In genomic region chr2:76895469-76895868, GRCh38 we compare ENCODE assay signal across 1 cellular context.
TF ChIP-seq lines count a peak whose summit lies in the region.

No MANE protein-coding gene starts in this region.

TF ChIP-seq in HepG2, 621 proteins besides CTCF, POLR2A, EP300 and RAD21 (continued from another document and continues in another):
- TF ChIP-seq PBX2 (CRISPR knock-in tag; IDR thresholded peaks at IDR 0.05) (0 out of 2 replicates have a peak, but pooled peaks have one; percentile 14), KDM2A (CRISPR knock-in tag; IDR thresholded peaks at IDR 0.05; ENCODE audit: borderline replicate concordance, low read depth) (no peak), MXD3 (CRISPR knock-in tag; IDR thresholded peaks at IDR 0.05) (no peak), GATAD1 (CRISPR knock-in tag; IDR thresholded peaks at IDR 0.05) (peak; percentile 49), AFF4 (CRISPR knock-in tag; IDR thresholded peaks at IDR 0.05) (no peak), ONECUT2 (CRISPR knock-in tag; IDR thresholded peaks at IDR 0.05) (no peak), HCFC1 (IDR thresholded peaks at IDR 0.05; ENCODE audit: low read depth, low read length) (no peak), MZF1 (CRISPR knock-in tag; IDR thresholded peaks at IDR 0.05; ENCODE audit: borderline replicate concordance) (no peak), GATAD2A (CRISPR knock-in tag; IDR thresholded peaks at IDR 0.05) (peak; percentile 90), KLF16 (CRISPR knock-in tag; IDR thresholded peaks at IDR 0.05) (peak in 1 of 2 experiments; percentile 52; a peak in 1 of 4 replicates), ZFP36L1 (CRISPR knock-in tag; IDR thresholded peaks at IDR 0.05) (peak; percentile 26; the same call in 1 of the 2 replicates), ZNF784 (CRISPR knock-in tag; IDR thresholded peaks at IDR 0.05; ENCODE audit: borderline replicate concordance) (no peak), SOX5 (CRISPR knock-in tag; IDR thresholded peaks at IDR 0.05; ENCODE audit: borderline replicate concordance) (peak; percentile 76; the same call in 1 of the 2 replicates), SMARCE1 (IDR thresholded peaks at IDR 0.05; ENCODE audit: borderline replicate concordance) (no peak), ZNF143 (CRISPR knock-in tag; IDR thresholded peaks at IDR 0.05) (peak; percentile 74), FOXA3 (CRISPR knock-in tag; IDR thresholded peaks at IDR 0.05) (peak; percentile 87), ATF3 (CRISPR knock-in tag; IDR thresholded peaks at IDR 0.05) (peak; percentile 87; the same call in 1 of the 2 replicates), CREM (IDR thresholded peaks at IDR 0.05) (peak; percentile 48), CREM (CRISPR knock-in tag; IDR thresholded peaks at IDR 0.05) (no peak), ARID5B (CRISPR knock-in tag; IDR thresholded peaks at IDR 0.05) (peak; percentile 97), PBX3 (CRISPR knock-in tag; IDR thresholded peaks at IDR 0.05; ENCODE audit: borderline replicate concordance) (no peak), MEIS2 (CRISPR knock-in tag; IDR thresholded peaks at IDR 0.05) (peak; percentile 76), FOXA1 (IDR thresholded peaks at IDR 0.05) (no peak), FOXA1 (CRISPR knock-in tag; IDR thresholded peaks at IDR 0.05) (peak; percentile 60), HMGXB3 (CRISPR knock-in tag; IDR thresholded peaks at IDR 0.05; ENCODE audit: borderline replicate concordance) (peak; percentile 60; the same call in 1 of the 2 replicates), EHMT2 (IDR thresholded peaks at IDR 0.05; ENCODE audit: borderline replicate concordance, low read depth, low read length) (peak; percentile 83; the same call in 1 of the 2 replicates), ATF2 (CRISPR knock-in tag; IDR thresholded peaks at IDR 0.05) (peak; percentile 99), TARDBP (CRISPR knock-in tag; IDR thresholded peaks at IDR 0.05) (peak; percentile 48; the same call in 1 of the 2 replicates), ZBTB20 (CRISPR knock-in tag; IDR thresholded peaks at IDR 0.05; ENCODE audit: borderline replicate concordance, low read depth) (no peak), IRF2 (CRISPR knock-in tag; IDR thresholded peaks at IDR 0.05) (peak; percentile 64; the same call in 1 of the 2 replicates), ZNF790 (CRISPR knock-in tag; IDR thresholded peaks at IDR 0.05; ENCODE audit: borderline replicate concordance) (no peak), SAP130 (CRISPR knock-in tag; IDR thresholded peaks at IDR 0.05; ENCODE audit: low read depth) (peak; percentile 48), HDAC2 (CRISPR knock-in tag; IDR thresholded peaks at IDR 0.05) (peak; percentile 52; the same call in 1 of the 2 replicates), YEATS2 (CRISPR knock-in tag; IDR thresholded peaks at IDR 0.05; ENCODE audit: borderline replicate concordance) (peak; percentile 35; the same call in 1 of the 2 replicates), SNAI1 (CRISPR knock-in tag; IDR thresholded peaks at IDR 0.05; ENCODE audit: borderline replicate concordance) (no peak), GABPA (IDR thresholded peaks at IDR 0.05; ENCODE audit: low read depth, low read length) (no peak), GABPA (CRISPR knock-in tag; IDR thresholded peaks at IDR 0.05; ENCODE audit: low read depth) (0 out of 2 replicates have a peak, but pooled peaks have one; percentile 9), TCF7 (IDR thresholded peaks at IDR 0.05; ENCODE audit: low read depth) (no peak), KLF6 (CRISPR knock-in tag; IDR thresholded peaks at IDR 0.05) (no peak), SKIL (CRISPR knock-in tag; IDR thresholded peaks at IDR 0.05; ENCODE audit: borderline replicate concordance) (no peak; the same call in 1 of the 2 replicates)
